Comparison of ENCODE assay signal across 8 cellular contexts in genomic region chr12:72215287-72215686, GRCh38. TPM values are rescaled to one million over a fixed set of nuclear protein-coding genes. Genes with fewer than 3 reads are reported as not detected.
"Had no signal": no experiment of that assay in that cellular context is flagged by ENCODE, and none has a peak within 500 bp of the region (broad histone marks: within the 10 kb centered on the region; RNA-seq: fewer than 3 reads in every experiment).

No MANE protein-coding gene starts in this region.

RNA-seq across cellular contexts. Expression of gene TRHDE, which starts 56.9 kb away (rescaled TPM):
- total RNA-seq: activated CD4-positive, alpha-beta memory T cell treated with anti-CD3 and anti-CD28 coated beads, Interleukin-2, amount 10 ng/mL, durations not matched to agents 7 days and 5 days; activated CD4-positive, alpha-beta T cell treated with anti-CD3 and anti-CD28 coated beads for 36 hours; activated CD4-positive, alpha-beta T cell treated with anti-CD3 and anti-CD28 coated beads, Interleukin-2, amount 10 ng/mL, durations not matched to agents 7 days and 5 days; activated CD8-positive, alpha-beta memory T cell treated with anti-CD3 and anti-CD28 coated beads, Interleukin-2, amount 10 ng/mL, durations not matched to agents 7 days and 5 days; activated CD8-positive, alpha-beta T cell treated with anti-CD3 and anti-CD28 coated beads, Interleukin-2, amount 10 ng/mL, durations not matched to agents 7 days and 5 days; activated naive CD8-positive, alpha-beta T cell treated with anti-CD3 and anti-CD28 coated beads, Interleukin-2, amount 10 ng/mL, durations not matched to agents 7 days and 5 days; activated T-helper 2 cell treated with anti-CD3 and anti-CD28 coated beads, Interferon-gamma antibody, Interleukin-2, Interleukin-4, amounts not matched to agents 10 μg/mL and 5 μg/mL and 100 μg/mL, durations not matched to agents 14 hours and 24 hours and 36 hours; cardiac muscle cell had no signal
- polyA plus RNA-seq: cardiac muscle cell had no signal
